In genomic region chr9:723308-723707, GRCh38 we compare ENCODE assay signal across 22 cellular contexts.
"Had no signal": no experiment of that assay in that cellular context is flagged by ENCODE, and none has a peak within 500 bp of the region (broad histone marks: within the 10 kb centered on the region; RNA-seq: fewer than 3 reads in every experiment).

No MANE protein-coding gene starts in this region.

- H3K4me2 ChIP-seq: smooth muscle cell had no signal

- H3K4me3 ChIP-seq: heart left ventricle, left lung, lower lobe of right lung, psoas muscle, smooth muscle cell had no signal

- H3K9me3 ChIP-seq: heart left ventricle, left lung, lower lobe of right lung, psoas muscle had no signal

- H3K4me3 Mint-ChIP-seq: central memory CD8-positive, alpha-beta T cell; memory B cell; natural killer cell treated with Interleukin-12 subunit alpha and Interleukin-12 subunit beta and Interleukin-15 and Interleukin-18, amount 100 ng/mL, for 72 hours; stimulated activated effector memory CD8-positive, alpha-beta T cell treated with anti-CD3 and anti-CD28 coated beads, Interleukin-12 subunit alpha, Interleukin-12 subunit beta, amount 100 ng/mL, for 72 hours; stimulated activated naive CD8-positive, alpha-beta T cell treated with anti-CD3 and anti-CD28 coated beads, Interleukin-15, Interleukin-2, amounts not matched to agents 100 ng/mL and 50 ng/mL, for 24 hours had no signal

- H3K4me1 Mint-ChIP-seq: central memory CD8-positive, alpha-beta T cell; memory B cell; stimulated activated effector memory CD8-positive, alpha-beta T cell treated with anti-CD3 and anti-CD28 coated beads, Interleukin-12 subunit alpha, Interleukin-12 subunit beta, amount 100 ng/mL, for 72 hours had no signal

- DNase-seq: cortex of kidney; effector memory CD4-positive, alpha-beta T cell; heart left ventricle; hippocampal formation; kidney glomerular epithelial cell; left lung; lower lobe of right lung; midbrain; occipital lobe; psoas muscle; retina; stimulated activated CD4-positive, alpha-beta T cell treated with anti-CD3 and anti-CD28 coated beads, Interleukin-2, amount 100 ng/mL, for 48 hours had no signal

- H3K9me3 Mint-ChIP-seq: central memory CD8-positive, alpha-beta T cell; memory B cell; natural killer cell treated with Interleukin-12 subunit alpha and Interleukin-12 subunit beta and Interleukin-15 and Interleukin-18, amount 100 ng/mL, for 72 hours; stimulated activated effector memory CD8-positive, alpha-beta T cell treated with anti-CD3 and anti-CD28 coated beads, Interleukin-12 subunit alpha, Interleukin-12 subunit beta, amount 100 ng/mL, for 72 hours; stimulated activated naive CD8-positive, alpha-beta T cell treated with anti-CD3 and anti-CD28 coated beads, Interleukin-15, Interleukin-2, amounts not matched to agents 100 ng/mL and 50 ng/mL, for 24 hours had no signal

- H3K27ac ChIP-seq: left lung, lower lobe of right lung, parathyroid adenoma, psoas muscle had no signal

- FAIRE-seq: endometrium, frontal cortex had no signal

- H3K27ac Mint-ChIP-seq: memory B cell; natural killer cell treated with Interleukin-12 subunit alpha and Interleukin-12 subunit beta and Interleukin-15 and Interleukin-18, amount 100 ng/mL, for 72 hours; stimulated activated effector memory CD8-positive, alpha-beta T cell treated with anti-CD3 and anti-CD28 coated beads, Interleukin-12 subunit alpha, Interleukin-12 subunit beta, amount 100 ng/mL, for 72 hours; stimulated activated naive CD8-positive, alpha-beta T cell treated with anti-CD3 and anti-CD28 coated beads, Interleukin-15, Interleukin-2, amounts not matched to agents 100 ng/mL and 50 ng/mL, for 24 hours had no signal

- ATAC-seq: esophagus mucosa; heart left ventricle; natural killer cell treated with Interleukin-12 subunit alpha and Interleukin-12 subunit beta and Interleukin-15 and Interleukin-18, amount 100 ng/mL, for 72 hours; stimulated activated effector memory CD8-positive, alpha-beta T cell treated with anti-CD3 and anti-CD28 coated beads, Interleukin-12 subunit alpha, Interleukin-12 subunit beta, amount 100 ng/mL, for 72 hours had no signal

- H3K27me3 ChIP-seq: heart left ventricle, left lung had no signal

- H3K79me2 ChIP-seq: parathyroid adenoma had no signal

- H3K9ac ChIP-seq: parathyroid adenoma had no signal

- H3K36me3 ChIP-seq: left lung, lower lobe of right lung had no signal

- H3K4me1 ChIP-seq: parathyroid adenoma had no signal

- H3K36me3 Mint-ChIP-seq: natural killer cell treated with Interleukin-12 subunit alpha and Interleukin-12 subunit beta and Interleukin-15 and Interleukin-18, amount 100 ng/mL, for 72 hours; stimulated activated effector memory CD8-positive, alpha-beta T cell treated with anti-CD3 and anti-CD28 coated beads, Interleukin-12 subunit alpha, Interleukin-12 subunit beta, amount 100 ng/mL, for 72 hours had no signal

- H2AFZ ChIP-seq: parathyroid adenoma had no signal

- H3K27me3 Mint-ChIP-seq: stimulated activated naive CD8-positive, alpha-beta T cell treated with anti-CD3 and anti-CD28 coated beads, Interleukin-15, Interleukin-2, amounts not matched to agents 100 ng/mL and 50 ng/mL, for 24 hours had no signal
